Comparison of ENCODE assay signal across 26 cellular contexts in the genomic region with DNA sequence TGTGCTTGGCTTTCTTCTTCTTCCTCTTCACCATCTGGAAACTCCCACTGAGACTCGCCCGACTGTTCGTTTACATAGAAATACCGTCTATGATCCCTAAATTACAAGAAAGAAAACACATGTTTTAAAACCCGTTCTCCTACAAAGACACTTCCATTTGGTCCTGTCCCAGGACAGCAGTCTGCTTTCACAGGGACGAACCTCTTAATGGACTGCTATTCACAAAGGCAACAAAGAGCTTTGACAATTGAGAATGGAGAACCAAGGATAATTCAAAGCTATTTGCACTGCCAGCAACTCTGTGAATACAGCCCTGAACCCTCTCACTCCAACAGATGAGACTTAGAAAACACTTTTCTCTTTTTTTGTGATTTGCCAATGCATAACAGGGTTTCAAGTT. TPM values are rescaled to one million over a fixed set of nuclear protein-coding genes. Genes with fewer than 3 reads are reported as not detected.
DNase-seq lines count a peak whose midpoint lies in the region; ATAC-seq and TF ChIP-seq lines count a peak whose summit lies in the region.
"Had no signal": no experiment of that assay in that cellular context is flagged by ENCODE, and none has a peak within 500 bp of the region (broad histone marks: within the 10 kb centered on the region; RNA-seq: fewer than 3 reads in every experiment).

No MANE protein-coding gene starts in this region.

- H3K4me3 ChIP-seq in PC-3 (ENCODE audit: low read length) = no peak overlapping the region
- H3K4me3 ChIP-seq: suprapubic skin, upper lobe of right lung had no signal

- no peak overlapping the region for H2AFZ ChIP-seq in PC-3 (ENCODE audit: low read length)

- no peak overlapping the region for H3K4me2 ChIP-seq in PC-3 (ENCODE audit: low read length)
- H3K4me2 ChIP-seq: SK-N-SH had no signal

- H3K36me3 Mint-ChIP-seq in activated naive CD4-positive, alpha-beta T cell treated with anti-CD3 and anti-CD28 coated beads, Interleukin-2, amount 50 U/mL, for 72 hours = peaks cover 6 to 51% of the 10 kb centered on the region in 2 donors
- H3K36me3 Mint-ChIP-seq in memory B cell (peaks cover 23% of the 10 kb centered on the region), type B pancreatic cell (peaks cover 30% of the 10 kb centered on the region)

- intact Hi-C loops in PC-3 (cut with micrococcal nuclease) = no loop called here

- H3F3A ChIP-seq in PC-3 (ENCODE audit: low read length, unreplicated experiment) = no peaks in the 10 kb centered on the region

- CTCF ChIA-PET in PC-3 (lab: Charles Lee) = no interaction called here

- BruUV-seq in PC-3 (replicated peaks; lab: Mats Ljungman, UMichigan) = TSS peak; percentile 8

- no peaks in the 10 kb centered on the region for H3K27me3 Mint-ChIP-seq in memory B cell
- no peaks in the 10 kb centered on the region for H3K27me3 Mint-ChIP-seq in type B pancreatic cell
- H3K27me3 Mint-ChIP-seq: activated CD4-positive, alpha-beta memory T cell treated with anti-CD3 and anti-CD28 coated beads, Interleukin-2, amount 10 ng/mL, durations not matched to agents 7 days and 5 days; activated T-helper 17 cell treated with anti-CD3 and anti-CD28 coated beads, Interleukin-2, amount 50 U/mL, for 72 hours; B cell had no signal

- H3K27ac Mint-ChIP-seq in activated naive CD4-positive, alpha-beta T cell treated with anti-CD3 and anti-CD28 coated beads, Interleukin-2, amount 50 U/mL, for 72 hours = peak overlapping the region; percentile 30 to 86
- peak overlapping the region; percentile 21 for H3K27ac Mint-ChIP-seq in memory B cell
- H3K27ac Mint-ChIP-seq in type B pancreatic cell = peak overlapping the region; percentile 35
- H3K27ac Mint-ChIP-seq: activated CD4-positive, alpha-beta memory T cell treated with anti-CD3 and anti-CD28 coated beads, Interleukin-2, amount 10 ng/mL, durations not matched to agents 7 days and 5 days; activated T-helper 17 cell treated with anti-CD3 and anti-CD28 coated beads, Interleukin-2, amount 50 U/mL, for 72 hours; B cell; stimulated activated effector memory CD8-positive, alpha-beta T cell treated with anti-CD3 and anti-CD28 coated beads, Interleukin-12 subunit alpha, Interleukin-12 subunit beta, amount 100 ng/mL, for 72 hours; T-helper 1 cell treated with Interleukin-12 subunit alpha and Interleukin-12 subunit beta and Interleukin-4 antibody, amounts not matched to agents 30 μg/mL and 1 μg/mL, for 36 hours had no signal

- no peak for DNase-seq in activated naive CD4-positive, alpha-beta T cell treated with anti-CD3 and anti-CD28 coated beads, Interleukin-2, amount 50 U/mL, for 72 hours (ENCODE audit: low spot score in 2 of 2)
- DNase-seq in activated naive CD4-positive, alpha-beta T cell treated with anti-CD3 and anti-CD28 coated beads, Interleukin-2, amount 50 U/mL, for 16 hours = no peak
- DNase-seq in PC-3 = no peak
- DNase-seq in memory B cell (ENCODE audit: low spot score in 2 of 2) = no peak
- DNase-seq in type B pancreatic cell (ENCODE audit: extremely low spot score, unreplicated experiment) = no peak
- no peak for DNase-seq in HuH-7 (ENCODE audit: low spot score)
- no peak for DNase-seq in NCI-H510A treated with DMSO at 0.1 percent for 48 hours (lab: John Stamatoyannopoulos, UW)
- DNase-seq: activated CD4-positive, alpha-beta memory T cell treated with anti-CD3 and anti-CD28 coated beads, Interleukin-2, amount 10 ng/mL, durations not matched to agents 7 days and 5 days; activated CD4-positive, alpha-beta T cell treated with anti-CD3 and anti-CD28 coated beads for 1 hour; activated CD8-positive, alpha-beta memory T cell treated with anti-CD3 and anti-CD28 coated beads, Interleukin-2, amount 50 U/mL, for 4 hours; head of caudate nucleus; Karpas-422; mesendoderm; NCI-H524 treated with DMSO at 0.1 percent for 48 hours; NK-92 treated with Interleukin-12 subunit alpha and Interleukin-12 subunit beta, amount 100 ng/mL, for 24 hours; SK-N-SH; stimulated activated CD4-positive, alpha-beta T cell treated with anti-CD3 and anti-CD28 coated beads, Interleukin-15, amount 100 ng/mL, for 24 hours; stimulated activated CD4-positive, alpha-beta T cell treated with anti-CD3 and anti-CD28 coated beads, Interleukin-4, amount 100 ng/mL, for 4 hours; upper lobe of right lung had no signal

- H3K9me2 ChIP-seq in PC-3 (replicated peaks; ENCODE audit: low read length) = no peaks in the 10 kb centered on the region
- H3K9me2 ChIP-seq: SK-N-SH had no signal

- H3K9ac ChIP-seq in PC-3 (ENCODE audit: low read length) = no peak overlapping the region
- H3K9ac ChIP-seq: SK-N-SH had no signal

- H3K4me1 Mint-ChIP-seq in memory B cell = no peaks in the 10 kb centered on the region
- peaks cover 7% of the 10 kb centered on the region for H3K4me1 Mint-ChIP-seq in type B pancreatic cell (ENCODE audit: unreplicated experiment)
- H3K4me1 Mint-ChIP-seq: B cell; stimulated activated effector memory CD8-positive, alpha-beta T cell treated with anti-CD3 and anti-CD28 coated beads, Interleukin-12 subunit alpha, Interleukin-12 subunit beta, amount 100 ng/mL, for 72 hours had no signal

- H3K79me2 ChIP-seq in PC-3 (ENCODE audit: low read length) = no peaks in the 10 kb centered on the region

- no peak overlapping the region for H3K27ac ChIP-seq in PC-3 (ENCODE audit: low read length)
- H3K27ac ChIP-seq: suprapubic skin, upper lobe of right lung had no signal

- H3K4me3 Mint-ChIP-seq in memory B cell (no peak overlapping the region), type B pancreatic cell (no peak overlapping the region)
- H3K4me3 Mint-ChIP-seq: activated CD4-positive, alpha-beta memory T cell treated with anti-CD3 and anti-CD28 coated beads, Interleukin-2, amount 10 ng/mL, durations not matched to agents 7 days and 5 days; activated T-helper 17 cell treated with anti-CD3 and anti-CD28 coated beads, Interleukin-2, amount 50 U/mL, for 72 hours; B cell; stimulated activated effector memory CD8-positive, alpha-beta T cell treated with anti-CD3 and anti-CD28 coated beads, Interleukin-12 subunit alpha, Interleukin-12 subunit beta, amount 100 ng/mL, for 72 hours; T-helper 1 cell treated with Interleukin-12 subunit alpha and Interleukin-12 subunit beta and Interleukin-4 antibody, amounts not matched to agents 30 μg/mL and 1 μg/mL, for 36 hours had no signal

- H3K27me3 ChIP-seq in PC-3 (ENCODE audit: low read length) = no peaks in the 10 kb centered on the region
- H3K27me3 ChIP-seq: suprapubic skin, upper lobe of right lung had no signal

- no peak for ATAC-seq in activated naive CD4-positive, alpha-beta T cell treated with anti-CD3 and anti-CD28 coated beads, Interleukin-2, amount 50 U/mL, for 72 hours
- ATAC-seq in PC-3 (no peak), memory B cell (ENCODE audit: low read depth) (no peak), HG03432 (IDR thresholded peaks at IDR 0.05; ENCODE audit: unreplicated experiment) (no peak)
- ATAC-seq: activated T-helper 17 cell treated with anti-CD3 and anti-CD28 coated beads, Interleukin-2, amount 50 U/mL, for 72 hours; left lobe of liver; stimulated activated effector memory CD8-positive, alpha-beta T cell treated with anti-CD3 and anti-CD28 coated beads, Interleukin-12 subunit alpha, Interleukin-12 subunit beta, amount 100 ng/mL, for 72 hours; upper lobe of right lung had no signal

- no peaks in the 10 kb centered on the region for H3K9me3 Mint-ChIP-seq in activated naive CD4-positive, alpha-beta T cell treated with anti-CD3 and anti-CD28 coated beads, Interleukin-2, amount 50 U/mL, for 72 hours
- H3K9me3 Mint-ChIP-seq in memory B cell = no peaks in the 10 kb centered on the region
- H3K9me3 Mint-ChIP-seq in type B pancreatic cell = no peaks in the 10 kb centered on the region
- H3K9me3 Mint-ChIP-seq: activated CD4-positive, alpha-beta memory T cell treated with anti-CD3 and anti-CD28 coated beads, Interleukin-2, amount 10 ng/mL, durations not matched to agents 7 days and 5 days; activated T-helper 17 cell treated with anti-CD3 and anti-CD28 coated beads, Interleukin-2, amount 50 U/mL, for 72 hours; stimulated activated effector memory CD8-positive, alpha-beta T cell treated with anti-CD3 and anti-CD28 coated beads, Interleukin-12 subunit alpha, Interleukin-12 subunit beta, amount 100 ng/mL, for 72 hours; T-helper 1 cell treated with Interleukin-12 subunit alpha and Interleukin-12 subunit beta and Interleukin-4 antibody, amounts not matched to agents 30 μg/mL and 1 μg/mL, for 36 hours had no signal

- TF ChIP-seq CTCF in PC-3 (conservative IDR thresholded peaks at IDR 0.05; ENCODE audit: low read depth, low read length) (no peak), type B pancreatic cell (conservative IDR thresholded peaks at IDR 0.05) (no peak)

- POLR2A ChIA-PET in PC-3 (lab: Charles Lee; ENCODE audit: unreplicated experiment) = no interaction called here

- no peaks in the 10 kb centered on the region for H3K9me3 ChIP-seq in PC-3 (ENCODE audit: low read length)
- H3K9me3 ChIP-seq: SK-N-SH, suprapubic skin, upper lobe of right lung had no signal

- H3K36me3 ChIP-seq in PC-3 (ENCODE audit: low read depth, low read length) = peaks cover 69% of the 10 kb centered on the region

- no peaks in the 10 kb centered on the region for H4K20me1 ChIP-seq in PC-3 (ENCODE audit: low read length)

- H3K4me1 ChIP-seq in PC-3 (ENCODE audit: insufficient read depth, low read length) = no peaks in the 10 kb centered on the region
- H3K4me1 ChIP-seq: suprapubic skin, upper lobe of right lung had no signal

RNA-seq across cellular contexts. Expression of gene AGBL2, which starts 16.3 kb away (rescaled TPM):
- 1 to 10 TPM; 4.3 to 6.0 TPM for total RNA-seq in activated naive CD4-positive, alpha-beta T cell treated with anti-CD3 and anti-CD28 coated beads, Interleukin-2, amount 50 U/mL, for 72 hours
- 1.8 TPM in 1 of 2 replicates, not detected in the other for total RNA-seq in PC-3 (2014; rRNA removed)
- 5.8 and 5.9 TPM in 2 replicates for total RNA-seq in type B pancreatic cell (ENCODE audit: low replicate concordance)

RNA-seq across cellular contexts. Expression of gene FNBP4, which starts 35.7 kb away (rescaled TPM):
- 100 to 1,000 TPM; 130 to 147 TPM for total RNA-seq in activated naive CD4-positive, alpha-beta T cell treated with anti-CD3 and anti-CD28 coated beads, Interleukin-2, amount 50 U/mL, for 72 hours
- total RNA-seq in PC-3 (2014; rRNA removed) (37.4 and 60.1 TPM in 2 replicates), type B pancreatic cell (ENCODE audit: low replicate concordance) (93.4 and 120 TPM in 2 replicates)
